In genomic region chr20:43895235-43895634, GRCh38 we compare ENCODE assay signal across 2 cellular contexts.
TF ChIP-seq lines count a peak whose summit lies in the region.

No MANE protein-coding gene starts in this region.

TF ChIP-seq in IMR-90, 13 proteins besides CTCF, POLR2A, EP300 and RAD21:
- TF ChIP-seq SMC3 (IDR thresholded peaks at IDR 0.05; ENCODE audit: low read depth, low read length) (no peak), BHLHE40 (IDR thresholded peaks at IDR 0.05; ENCODE audit: low read depth, low read length) (no peak), MXI1 (IDR thresholded peaks at IDR 0.05; ENCODE audit: borderline replicate concordance, low read depth, low read length) (no peak), RFX5 (IDR thresholded peaks at IDR 0.05; ENCODE audit: low read depth, low read length) (no peak), FOS (IDR thresholded peaks at IDR 0.05; ENCODE audit: low read depth, low read length) (no peak), MAZ (IDR thresholded peaks at IDR 0.05; ENCODE audit: borderline replicate concordance, low read depth, low read length) (no peak), ELK1 (IDR thresholded peaks at IDR 0.05; ENCODE audit: borderline replicate concordance, low read depth, low read length) (no peak), RCOR1 (IDR thresholded peaks at IDR 0.05; ENCODE audit: insufficient replicate concordance, low read length) (no peak)

TF ChIP-seq in H1, 55 proteins besides CTCF, POLR2A, EP300 and RAD21:
- TF ChIP-seq ZNF274 (IDR thresholded peaks at IDR 0.05; ENCODE audit: borderline replicate concordance, extremely low read depth, low read length) (no peak), USF2 (IDR thresholded peaks at IDR 0.05; ENCODE audit: low read length) (no peak), EZH2 (IDR thresholded peaks at IDR 0.05; ENCODE audit: low read depth, low read length, severe bottlenecking) (no peak)
